Comparison of ENCODE assay signal across 8 cellular contexts in genomic region chr12:107320031-107320928, GRCh38.
DNase-seq lines count a peak whose midpoint lies in the region; ATAC-seq and TF ChIP-seq lines count a peak whose summit lies in the region.

No MANE protein-coding gene starts in this region.

- H3K4me3 ChIP-seq in fibroblast of the aortic adventitia (ENCODE audit: low read depth, low read length) = peak overlapping the region; percentile 69
- peak overlapping the region; percentile 69 for H3K4me3 ChIP-seq in rectal smooth muscle tissue (ENCODE audit: low read length)

- no peaks in the 10 kb centered on the region for H3K4me1 ChIP-seq in rectal smooth muscle tissue (ENCODE audit: control insufficient read depth, insufficient read depth, low read length)

- intact Hi-C loops in activated T-helper 1 cell treated with anti-CD3 and anti-CD28 coated beads, Interleukin-12 subunit alpha, Interleukin-12 subunit beta, Interleukin-2, Interleukin-4 antibody, amounts not matched to agents 30 ng/mL and 10 ng/mL and 1 ng/mL, durations not matched to agents 14 hours and 24 hours and 36 hours (cut with micrococcal nuclease) = loop anchor here (1.0 to 5.0 kb wide), 5 partner anchors 187 to 1017 kb away; partner anchors contain the start of genes CRY1, PWP1, TCP11L2 and TMEM263

- H3K36me3 ChIP-seq in rectal smooth muscle tissue (ENCODE audit: control insufficient read depth, insufficient read depth, low read length) = no peaks in the 10 kb centered on the region

- H3K4me1 Mint-ChIP-seq in activated T-helper 1 cell treated with anti-CD3 and anti-CD28 coated beads, Interleukin-12 subunit alpha, Interleukin-12 subunit beta, Interleukin-2, Interleukin-4 antibody, amounts not matched to agents 30 ng/mL and 10 ng/mL and 1 ng/mL, durations not matched to agents 14 hours and 24 hours and 36 hours (ENCODE audit: low read depth) = peaks cover 52% of the 10 kb centered on the region

- no peaks in the 10 kb centered on the region for H3K9me3 Mint-ChIP-seq in activated T-helper 1 cell treated with anti-CD3 and anti-CD28 coated beads, Interleukin-12 subunit alpha, Interleukin-12 subunit beta, Interleukin-2, Interleukin-4 antibody, amounts not matched to agents 30 ng/mL and 10 ng/mL and 1 ng/mL, durations not matched to agents 14 hours and 24 hours and 36 hours

- peak overlapping the region; percentile 92 for H3K27ac Mint-ChIP-seq in activated T-helper 1 cell treated with anti-CD3 and anti-CD28 coated beads, Interleukin-12 subunit alpha, Interleukin-12 subunit beta, Interleukin-2, Interleukin-4 antibody, amounts not matched to agents 30 ng/mL and 10 ng/mL and 1 ng/mL, durations not matched to agents 14 hours and 24 hours and 36 hours

- peak overlapping the region; percentile 84 for H3K4me3 Mint-ChIP-seq in activated T-helper 1 cell treated with anti-CD3 and anti-CD28 coated beads, Interleukin-12 subunit alpha, Interleukin-12 subunit beta, Interleukin-2, Interleukin-4 antibody, amounts not matched to agents 30 ng/mL and 10 ng/mL and 1 ng/mL, durations not matched to agents 14 hours and 24 hours and 36 hours

- H3K27me3 ChIP-seq in rectal smooth muscle tissue (ENCODE audit: control insufficient read depth, insufficient read depth, low read length) = peaks cover 10% of the 10 kb centered on the region

- H3K9ac ChIP-seq in rectal smooth muscle tissue (ENCODE audit: low read length) = no peak overlapping the region

- no peak for ATAC-seq in GM18511 (IDR thresholded peaks at IDR 0.05; ENCODE audit: unreplicated experiment)

- no peaks in the 10 kb centered on the region for H3K27me3 Mint-ChIP-seq in activated T-helper 1 cell treated with anti-CD3 and anti-CD28 coated beads, Interleukin-12 subunit alpha, Interleukin-12 subunit beta, Interleukin-2, Interleukin-4 antibody, amounts not matched to agents 30 ng/mL and 10 ng/mL and 1 ng/mL, durations not matched to agents 14 hours and 24 hours and 36 hours (ENCODE audit: insufficient read depth)

- TF ChIP-seq CTCF in fibroblast of the aortic adventitia (IDR thresholded peaks at IDR 0.05; ENCODE audit: insufficient read depth, low read length) = no peak

- no peaks in the 10 kb centered on the region for H3K36me3 Mint-ChIP-seq in activated T-helper 1 cell treated with anti-CD3 and anti-CD28 coated beads, Interleukin-12 subunit alpha, Interleukin-12 subunit beta, Interleukin-2, Interleukin-4 antibody, amounts not matched to agents 30 ng/mL and 10 ng/mL and 1 ng/mL, durations not matched to agents 14 hours and 24 hours and 36 hours (ENCODE audit: low read depth)

- no peak overlapping the region for H3K27ac ChIP-seq in rectal smooth muscle tissue (ENCODE audit: low read depth, low read length)

- DNase-seq in DMS79 treated with DMSO at 0.1 percent for 48 hours (lab: John Stamatoyannopoulos, UW) (peak; percentile 72), NCI-H345 (lab: John Stamatoyannopoulos, UW) (peak; percentile 87), fibroblast of the aortic adventitia (ENCODE audit: low read depth) (peak; percentile 63), SHP77 (lab: John Stamatoyannopoulos, UW) (no peak), GOT3 (lab: John Stamatoyannopoulos, UW) (no peak)
- peak; percentile 83 for DNase-seq in activated T-helper 1 cell treated with anti-CD3 and anti-CD28 coated beads, Interleukin-12 subunit alpha, Interleukin-12 subunit beta, Interleukin-2, Interleukin-4 antibody, amounts not matched to agents 30 ng/mL and 10 ng/mL and 1 ng/mL, durations not matched to agents 14 hours and 24 hours and 36 hours (ENCODE audit: low spot score)

Comparison
In these comparisons a context has a peak if more than half of its experiments do, and no peak if none do; other contexts are left out.
1. DNase-seq: peak in DMS79 treated with DMSO at 0.1 percent for 48 hours (single experiment), NCI-H345 (single experiment), activated T-helper 1 cell treated with anti-CD3 and anti-CD28 coated beads, Interleukin-12 subunit alpha, Interleukin-12 subunit beta, Interleukin-2, Interleukin-4 antibody, amounts not matched to agents 30 ng/mL and 10 ng/mL and 1 ng/mL, durations not matched to agents 14 hours and 24 hours and 36 hours (single experiment) and fibroblast of the aortic adventitia (single experiment); none in SHP77 (0 of 2) and GOT3 (single experiment).